Comparison of ENCODE assay signal across 30 cellular contexts in the genomic region with DNA sequence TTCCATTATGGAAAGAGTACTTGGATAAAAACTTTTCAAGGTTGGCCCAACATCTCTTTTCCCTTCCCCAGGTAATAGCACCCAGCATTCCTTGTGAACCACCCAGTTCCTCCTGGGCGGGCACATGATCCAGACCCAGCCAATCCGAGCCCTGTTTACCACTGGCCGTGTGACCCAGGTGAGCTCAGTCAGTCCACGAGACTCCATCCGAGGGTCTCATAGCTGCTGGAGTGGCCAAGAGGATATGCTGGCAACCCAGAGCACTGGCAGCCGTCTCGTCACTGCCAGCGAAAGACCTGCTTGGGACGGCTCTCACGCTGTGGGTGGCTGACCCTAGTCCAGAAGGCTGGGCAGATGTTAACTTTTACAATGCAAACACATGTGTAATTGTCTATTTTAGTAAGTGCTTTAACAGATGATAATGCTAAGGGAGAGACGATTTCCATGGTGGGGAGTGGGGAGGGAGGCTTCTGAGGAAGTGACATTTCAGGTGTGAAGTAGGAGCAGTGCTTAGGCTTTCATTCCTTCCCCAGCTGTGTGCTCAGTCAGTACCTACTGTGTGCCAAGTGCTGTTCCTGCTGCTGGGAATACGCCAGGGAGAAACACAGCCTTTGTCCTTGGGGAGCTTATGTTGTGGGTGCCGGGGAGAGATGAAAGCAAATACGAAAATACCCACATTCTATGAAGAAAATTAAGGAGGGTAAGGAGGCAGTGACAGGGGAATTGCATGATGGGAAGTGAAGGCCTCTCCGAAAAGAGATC. TPM values are rescaled to one million over a fixed set of nuclear protein-coding genes. Genes with fewer than 3 reads are reported as not detected.
A peak's percentile ranks its signal among the peaks of the same experiment; 100 is the strongest.
DNase-seq lines count a peak whose midpoint lies in the region; ATAC-seq lines count a peak whose summit lies in the region.
"Had no signal": no experiment of that assay in that cellular context is flagged by ENCODE, and none has a peak within 500 bp of the region (broad histone marks: within the 10 kb centered on the region; RNA-seq: fewer than 3 reads in every experiment).

No MANE protein-coding gene starts in this region.

- H3K4me1 Mint-ChIP-seq in activated T-cell treated with anti-CD3 and anti-CD28 coated beads, Interleukin-2, amount 50 U/mL, for 24 hours (ENCODE audit: low read depth): peaks cover 10% of the 10 kb centered on the region
- H3K4me1 Mint-ChIP-seq in effector memory CD8-positive, alpha-beta T cell (ENCODE audit: low read depth in 2 of 2): peaks cover 6 to 12% of the 10 kb centered on the region in 2 donors

- H3K9me3 Mint-ChIP-seq in activated T-cell treated with anti-CD3 and anti-CD28 coated beads, Interleukin-2, amount 50 U/mL, for 24 hours: no peaks in the 10 kb centered on the region
- H3K9me3 Mint-ChIP-seq in effector memory CD8-positive, alpha-beta T cell: peaks cover 3 to 13% of the 10 kb centered on the region in 2 donors
- H3K9me3 Mint-ChIP-seq: activated B cell treated with CpG ODN at 0.5 μM for 24 hours; activated T-cell treated with anti-CD3 and anti-CD28 coated beads, Interleukin-2, amount 50 U/mL, for 4 hours had no signal

- DNase-seq in activated T-cell treated with anti-CD3 and anti-CD28 coated beads, Interleukin-2, amount 50 U/mL, for 24 hours: no peak
- DNase-seq in activated T-cell treated with anti-CD3 and anti-CD28 coated beads, Interleukin-2, amount 50 U/mL, for 1 hour: no peak
- DNase-seq in NCI-H69 (lab: John Stamatoyannopoulos, UW): peak; percentile 14
- no peak for DNase-seq in effector memory CD8-positive, alpha-beta T cell
- DNase-seq in posterior vena cava (ENCODE audit: low spot score): peak; percentile 59
- DNase-seq in HK-2 (ENCODE audit: unreplicated experiment): no peak
- DNase-seq: activated B cell treated with CpG ODN at 0.5 μM for 24 hours; activated CD4-positive, alpha-beta T cell treated with anti-CD3 and anti-CD28 coated beads, Interleukin-2, amount 50 U/mL, for 4 hours; activated naive CD4-positive, alpha-beta T cell treated with anti-CD3 and anti-CD28 coated beads, Interleukin-2, amount 50 U/mL, for 16 hours; activated T-cell treated with anti-CD3 and anti-CD28 coated beads, Interleukin-2, amount 50 U/mL, for 4 hours; COR-L47; DMS79 treated with DMSO at 0.1 percent for 48 hours; erythroblast; heart right ventricle; left colon; mesendoderm; NCI-H1105 treated with DMSO at 0.1 percent for 48 hours; NCI-H2081; NCI-H82; spleen; stimulated activated CD4-positive, alpha-beta T cell treated with anti-CD3 and anti-CD28 coated beads, Interleukin-2, amount 100 ng/mL, for 48 hours; T1000 had no signal

- peaks cover 90% of the 10 kb centered on the region for H3K36me3 Mint-ChIP-seq in activated T-cell treated with anti-CD3 and anti-CD28 coated beads, Interleukin-2, amount 50 U/mL, for 24 hours (ENCODE audit: low read depth)
- peaks cover 53% of the 10 kb centered on the region for H3K36me3 Mint-ChIP-seq in effector memory CD8-positive, alpha-beta T cell (ENCODE audit: insufficient read depth)

- peak overlapping the region; percentile 59 for H3K27ac Mint-ChIP-seq in activated T-cell treated with anti-CD3 and anti-CD28 coated beads, Interleukin-2, amount 50 U/mL, for 24 hours
- H3K27ac Mint-ChIP-seq in effector memory CD8-positive, alpha-beta T cell: peak overlapping the region; percentile 4 to 30
- H3K27ac Mint-ChIP-seq: activated B cell treated with CpG ODN at 0.5 μM for 24 hours; stimulated activated memory B cell treated with anti-CD40 and anti-IgM and Interleukin-4, amounts not matched to agents 10 μg/mL and 1 μg/mL and 100 μg/mL, for 72 hours had no signal

- ATAC-seq in effector memory CD8-positive, alpha-beta T cell (replicated peaks): no peak
- ATAC-seq in GM21360 (IDR thresholded peaks at IDR 0.05; ENCODE audit: unreplicated experiment) (no peak), GM19463 (IDR thresholded peaks at IDR 0.05; ENCODE audit: unreplicated experiment) (no peak)
- ATAC-seq: activated T-cell treated with anti-CD3 and anti-CD28 coated beads, Interleukin-2, amount 50 U/mL, for 4 hours; left colon; SK-N-SH treated with all-trans-retinoic acid at 6 μM for 48 hours; stimulated activated memory B cell treated with anti-CD40 and anti-IgM and Interleukin-4, amounts not matched to agents 10 μg/mL and 1 μg/mL and 100 μg/mL, for 72 hours had no signal

- H3K4me3 Mint-ChIP-seq in activated T-cell treated with anti-CD3 and anti-CD28 coated beads, Interleukin-2, amount 50 U/mL, for 24 hours: no peak overlapping the region
- no peak overlapping the region for H3K4me3 Mint-ChIP-seq in effector memory CD8-positive, alpha-beta T cell
- H3K4me3 Mint-ChIP-seq: activated B cell treated with CpG ODN at 0.5 μM for 24 hours; activated T-cell treated with anti-CD3 and anti-CD28 coated beads, Interleukin-2, amount 50 U/mL, for 4 hours; stimulated activated memory B cell treated with anti-CD40 and anti-IgM and Interleukin-4, amounts not matched to agents 10 μg/mL and 1 μg/mL and 100 μg/mL, for 72 hours had no signal

- no peaks in the 10 kb centered on the region for H3K27me3 Mint-ChIP-seq in activated T-cell treated with anti-CD3 and anti-CD28 coated beads, Interleukin-2, amount 50 U/mL, for 24 hours
- H3K27me3 Mint-ChIP-seq in effector memory CD8-positive, alpha-beta T cell: no peaks in the 10 kb centered on the region
- H3K27me3 Mint-ChIP-seq: activated B cell treated with CpG ODN at 0.5 μM for 24 hours; stimulated activated memory B cell treated with anti-CD40 and anti-IgM and Interleukin-4, amounts not matched to agents 10 μg/mL and 1 μg/mL and 100 μg/mL, for 72 hours had no signal

- intact Hi-C loops in posterior vena cava (cut with DNase I): loop anchor here in 1 of 2 donors (10.0 kb wide), 1 partner anchor 329 kb away; a partner anchor contains a TSS

RNA-seq across cellular contexts. Expression of a gene that starts 24.5 kb away (rescaled TPM):
- 100 to 1,000 TPM; 192 to 209 TPM for total RNA-seq in posterior vena cava

RNA-seq across cellular contexts. Expression of a gene that starts 40.1 kb away (rescaled TPM):
- 100 to 1,000 TPM in 1 of 2 donors, 10 to 100 TPM in 1; 84.4 to 151 TPM for total RNA-seq in posterior vena cava

RNA-seq across cellular contexts. Expression of a gene that starts 45.4 kb away (rescaled TPM):
- under 1 TPM in 1 of 2 donors, not detected in 1; 0.19 TPM for total RNA-seq in posterior vena cava
- total RNA-seq: cerebellum, osteocyte, temporal lobe, vagina had no signal

Comparison
In these comparisons a context has a peak if more than half of its experiments do, and no peak if none do; other contexts are left out.
1. DNase-seq: peak in NCI-H69 (single experiment) and posterior vena cava (single experiment); none in activated T-cell treated with anti-CD3 and anti-CD28 coated beads, Interleukin-2, amount 50 U/mL, for 24 hours (single experiment), activated T-cell treated with anti-CD3 and anti-CD28 coated beads, Interleukin-2, amount 50 U/mL, for 1 hour (single experiment), effector memory CD8-positive, alpha-beta T cell (0 of 3) and HK-2 (single experiment).